In genomic region chr3:99990179-99990578, GRCh38 we compare ENCODE assay signal across 33 cellular contexts.
"Had no signal": no experiment of that assay in that cellular context is flagged by ENCODE, and none has a peak within 500 bp of the region (broad histone marks: within the 10 kb centered on the region; RNA-seq: fewer than 3 reads in every experiment).

No MANE protein-coding gene starts in this region.

- H3K27me3 ChIP-seq: brain microvascular endothelial cell, dorsolateral prefrontal cortex had no signal

- FAIRE-seq: astrocyte, bronchial epithelial cell, frontal cortex had no signal

- DNase-seq: activated B cell treated with CpG ODN at 0.5 μM for 24 hours; activated CD4-positive, alpha-beta T cell treated with anti-CD3 and anti-CD28 coated beads for 48 hours; activated CD4-positive, alpha-beta T cell treated with anti-CD3 and anti-CD28 coated beads, Interleukin-2, amount 50 U/mL, for 1 hour; activated CD4-positive, alpha-beta T cell treated with anti-CD3 and anti-CD28 coated beads, Interleukin-2, amount 50 U/mL, for 48 hours; activated CD8-positive, alpha-beta memory T cell treated with anti-CD3 and anti-CD28 coated beads for 24 hours; activated CD8-positive, alpha-beta T cell treated with anti-CD3 and anti-CD28 coated beads for 36 hours; activated effector memory CD4-positive, alpha-beta T cell treated with Interleukin-2 at 50 U/mL for 16 hours; activated gamma-delta T cell treated with Interleukin-2 at 50 U/mL for 16 hours; activated naive CD4-positive, alpha-beta T cell treated with anti-CD3 and anti-CD28 coated beads, Interleukin-2, amount 50 U/mL, for 16 hours; activated naive CD4-positive, alpha-beta T cell treated with Interleukin-2 at 50 U/mL for 16 hours; activated T-cell treated with anti-CD3 and anti-CD28 coated beads, Interleukin-2, amount 50 U/mL, for 4 hours; amniotic stem cell; anterior cingulate cortex; brain microvascular endothelial cell; dorsolateral prefrontal cortex; effector memory CD4-positive, alpha-beta T cell; erythroblast; foreskin fibroblast; head of caudate nucleus; T-helper 1 cell; T-helper 17 cell; T1000; WERI-Rb-1 had no signal

- H3K36me3 ChIP-seq: brain microvascular endothelial cell, WERI-Rb-1 had no signal

- H3K4me3 Mint-ChIP-seq: activated B cell treated with CpG ODN at 0.5 μM for 24 hours; activated CD8-positive, alpha-beta T cell treated with anti-CD3 and anti-CD28 coated beads for 36 hours; activated naive CD8-positive, alpha-beta T cell; activated T-cell treated with anti-CD3 and anti-CD28 coated beads, Interleukin-2, amount 50 U/mL, for 4 hours; activated T-helper 17 cell treated with anti-CD3 and anti-CD28 coated beads, Interleukin-2, amount 50 U/mL, for 72 hours; central memory CD8-positive, alpha-beta T cell; dendritic cell treated with granulocyte-macrophage colony-stimulating factor and Interleukin-4, amounts not matched to agents 40 ng/mL and 50 ng/mL, for 4 days; T-helper 17 cell; T-helper 2 cell treated with Interferon-gamma antibody and Interleukin-4, amounts not matched to agents 5 μg/mL and 100 μg/mL, for 36 hours had no signal

- H3K4me3 ChIP-seq: coronary artery, dorsolateral prefrontal cortex had no signal

- H3K27ac Mint-ChIP-seq: activated B cell treated with CpG ODN at 0.5 μM for 24 hours; activated CD8-positive, alpha-beta T cell treated with anti-CD3 and anti-CD28 coated beads for 36 hours; activated naive CD8-positive, alpha-beta T cell; activated T-helper 17 cell treated with anti-CD3 and anti-CD28 coated beads, Interleukin-2, amount 50 U/mL, for 72 hours; dendritic cell treated with granulocyte-macrophage colony-stimulating factor and Interleukin-4, amounts not matched to agents 40 ng/mL and 50 ng/mL, for 4 days; T-helper 17 cell; T-helper 2 cell treated with Interferon-gamma antibody and Interleukin-4, amounts not matched to agents 5 μg/mL and 100 μg/mL, for 36 hours had no signal

- H3K4me1 Mint-ChIP-seq: activated T-helper 17 cell treated with anti-CD3 and anti-CD28 coated beads, Interleukin-2, amount 50 U/mL, for 72 hours; central memory CD8-positive, alpha-beta T cell; T-helper 17 cell had no signal

- ATAC-seq: activated CD4-positive, CD25-positive, alpha-beta regulatory T cell treated with anti-CD3 and anti-CD28 coated beads, Interleukin-2, amount 50 U/mL, for 24 hours; activated CD8-positive, alpha-beta T cell treated with anti-CD3 and anti-CD28 coated beads for 36 hours; activated T-cell treated with anti-CD3 and anti-CD28 coated beads, Interleukin-2, amount 50 U/mL, for 4 hours; activated T-helper 17 cell treated with anti-CD3 and anti-CD28 coated beads, Interleukin-2, amount 50 U/mL, for 72 hours; T-helper 17 cell had no signal

- H3K27ac ChIP-seq: brain microvascular endothelial cell, coronary artery, dorsolateral prefrontal cortex, WERI-Rb-1 had no signal

- H3K27me3 Mint-ChIP-seq: activated B cell treated with CpG ODN at 0.5 μM for 24 hours; activated CD8-positive, alpha-beta T cell treated with anti-CD3 and anti-CD28 coated beads for 36 hours; activated naive CD8-positive, alpha-beta T cell; activated T-helper 17 cell treated with anti-CD3 and anti-CD28 coated beads, Interleukin-2, amount 50 U/mL, for 72 hours; central memory CD8-positive, alpha-beta T cell; dendritic cell treated with granulocyte-macrophage colony-stimulating factor and Interleukin-4, amounts not matched to agents 40 ng/mL and 50 ng/mL, for 4 days; T-helper 17 cell had no signal
